In genomic region chr10:92593553-92594046, GRCh38 we compare ENCODE assay signal across 1 cellular context.
TF ChIP-seq lines count a peak whose summit lies in the region.

No MANE protein-coding gene starts in this region.

TF ChIP-seq in GM23338, 12 proteins besides CTCF, POLR2A, EP300 and RAD21 (continued from another document):
- TF ChIP-seq ZNF462 (CRISPR knock-in tag; IDR thresholded peaks at IDR 0.05): no peak
- TF ChIP-seq REST (IDR thresholded peaks at IDR 0.05; ENCODE audit: unreplicated experiment): no peak
- TF ChIP-seq EZH2phosphoT487 (IDR thresholded peaks at IDR 0.05; ENCODE audit: unreplicated experiment): no peak
- TF ChIP-seq ZNF114 (CRISPR knock-in tag; IDR thresholded peaks at IDR 0.05): no peak
- no peak for TF ChIP-seq ZNF331 (CRISPR knock-in tag; IDR thresholded peaks at IDR 0.05; ENCODE audit: low read depth)
- no peak for TF ChIP-seq JUNB (IDR thresholded peaks at IDR 0.05; ENCODE audit: unreplicated experiment)
- TF ChIP-seq NANOG (IDR thresholded peaks at IDR 0.05; ENCODE audit: borderline replicate concordance): no peak
- TF ChIP-seq STAT1 (IDR thresholded peaks at IDR 0.05; ENCODE audit: unreplicated experiment): no peak
